Comparison of ENCODE assay signal across 9 cellular contexts in the genomic region with DNA sequence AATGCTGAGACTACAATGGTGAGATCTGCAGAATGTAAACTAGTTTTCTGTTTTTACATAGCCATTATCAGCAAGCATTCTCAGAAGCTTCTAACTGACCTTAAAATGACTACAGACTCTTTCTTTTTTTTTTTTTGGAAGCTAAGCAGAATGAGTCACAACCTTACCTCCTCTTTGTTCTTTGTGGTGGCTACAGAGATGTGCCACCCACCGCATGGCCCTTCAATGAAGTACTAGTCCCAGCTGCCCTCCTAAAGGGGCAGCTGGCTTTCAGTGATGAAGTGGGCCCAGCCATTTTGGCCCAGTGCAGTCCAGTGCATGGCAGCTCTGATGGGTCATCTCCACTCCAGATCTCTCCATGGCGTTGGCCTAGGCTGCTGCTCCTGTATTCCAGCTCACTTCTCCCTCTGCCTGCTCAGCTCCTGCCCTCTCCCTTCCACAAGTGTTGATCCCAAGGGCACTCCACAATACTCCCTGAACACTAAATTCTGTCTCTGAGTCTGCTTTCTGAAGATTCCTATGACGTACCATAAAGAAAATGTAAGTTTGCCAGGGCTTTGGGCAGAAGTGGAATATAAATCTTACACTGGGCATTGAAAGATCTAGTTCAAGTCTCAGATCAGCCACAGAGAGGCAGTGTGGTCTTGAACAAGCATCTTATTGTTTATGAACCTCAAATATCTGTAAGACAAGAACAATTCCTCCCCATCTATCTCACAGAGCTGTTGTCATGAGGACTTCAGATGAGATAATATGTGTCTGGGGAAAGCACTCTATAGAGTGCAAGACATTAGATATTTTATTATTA.
DNase-seq lines count a peak whose midpoint lies in the region; FAIRE-seq and TF ChIP-seq lines count a peak whose summit lies in the region.
"Had no signal": no experiment of that assay in that cellular context is flagged by ENCODE, and none has a peak within 500 bp of the region (broad histone marks: within the 10 kb centered on the region; RNA-seq: fewer than 3 reads in every experiment).

No MANE protein-coding gene starts in this region.

- FAIRE-seq in GM18507 (lab: Jason Lieb, UNC) = peak; percentile 62

- POLR2A ChIA-PET in AG04450 (lab: Yijun Ruan, JAX) = interaction anchor here (0.6 kb wide), 1 partner anchor 451 kb away, joined by 3 read pairs; no protein-coding TSS in a partner anchor

- DNase-seq in AG04450 (ENCODE audit: low read depth, low spot score) (no peak), GM18507 (ENCODE audit: extremely low spot score, insufficient read length, low read depth) (no peak), OCI-M1 (lab: John Stamatoyannopoulos, UW) (peak; percentile 20), globus pallidus (ENCODE audit: low spot score) (peak; percentile 7), RPMI8226 (no peak), dermis blood vessel endothelial cell (no peak)
- no peak for DNase-seq in activated naive CD4-positive, alpha-beta T cell treated with anti-CD3 and anti-CD28 coated beads, Interleukin-2, amount 50 U/mL, for 16 hours
- no peak for DNase-seq in NK-92 treated with Interleukin-12 subunit alpha and Interleukin-12 subunit beta, amount 100 ng/mL, for 24 hours (lab: John Stamatoyannopoulos, UW)
- DNase-seq: stimulated activated CD4-positive, alpha-beta T cell treated with anti-CD3 and anti-CD28 coated beads, Interleukin-12 subunit alpha, Interleukin-12 subunit beta, amount 100 ng/mL, for 4 hours had no signal

- peak; percentile 18; the same call in 1 of the 2 replicates for TF ChIP-seq CTCF in AG04450 (IDR thresholded peaks at IDR 0.05; ENCODE audit: low read depth, low read length)

- no peak overlapping the region for H3K4me3 ChIP-seq in AG04450 (ENCODE audit: low read depth, low read length)

- no peaks in the 10 kb centered on the region for H3K9me3 ChIP-seq in AG04450 (ENCODE audit: control insufficient read depth, insufficient read depth, low read length)

- H3K27me3 ChIP-seq in AG04450 (ENCODE audit: control insufficient read depth, insufficient read depth, low read length) = no peaks in the 10 kb centered on the region

- CTCF ChIA-PET in AG04450 (lab: Charles Lee) = interaction anchor here (0.5 to 2.1 kb wide), 5 partner anchors 14 to 1473 kb away, joined by 3 to 11 read pairs (median 5); no protein-coding TSS in a partner anchor

- no peak overlapping the region for H3K27ac ChIP-seq in AG04450 (ENCODE audit: low read depth, low read length)

Comparison
In these comparisons a context has a peak if more than half of its experiments do, and no peak if none do; other contexts are left out.
1. DNase-seq: peak in OCI-M1 (single experiment) and globus pallidus (single experiment); none in AG04450 (single experiment), GM18507 (single experiment), activated naive CD4-positive, alpha-beta T cell treated with anti-CD3 and anti-CD28 coated beads, Interleukin-2, amount 50 U/mL, for 16 hours (single experiment), NK-92 treated with Interleukin-12 subunit alpha and Interleukin-12 subunit beta, amount 100 ng/mL, for 24 hours (single experiment), RPMI8226 (single experiment) and dermis blood vessel endothelial cell (single experiment).